Comparison of ENCODE assay signal across 15 cellular contexts in the genomic region with DNA sequence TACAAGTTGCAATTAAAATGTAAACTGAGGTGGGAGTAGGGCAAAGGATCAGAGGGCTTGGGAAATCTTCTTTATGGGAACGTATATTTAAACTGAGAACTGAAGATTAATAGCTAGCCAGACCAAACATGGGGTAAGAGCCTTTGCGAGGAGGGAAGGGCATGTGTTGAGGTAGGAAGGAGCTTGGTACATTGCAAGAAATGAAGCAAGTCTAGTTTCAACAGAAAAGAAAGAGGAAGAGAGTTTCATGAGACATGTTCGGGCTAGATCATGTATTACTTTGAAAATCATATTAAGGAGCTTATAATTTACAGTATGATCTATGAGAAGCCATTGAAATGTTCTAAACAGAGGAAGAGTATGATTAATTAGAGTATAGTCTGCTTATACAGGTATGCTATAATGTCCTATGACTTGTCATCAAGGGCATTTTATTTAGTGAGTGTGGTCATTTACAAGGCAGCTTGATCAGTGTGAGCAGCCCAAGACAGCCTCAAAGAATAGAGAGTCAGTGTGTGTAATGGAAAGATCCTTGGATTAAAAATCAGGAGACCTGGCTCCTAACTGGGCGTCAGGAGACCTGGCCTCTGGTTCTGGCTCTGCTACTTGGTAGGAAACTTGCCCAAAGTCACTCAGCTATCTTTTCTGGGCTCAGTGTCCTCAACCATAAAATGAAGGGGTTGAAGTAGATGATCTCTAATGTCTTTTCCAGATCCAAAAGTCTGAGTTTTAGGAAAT. TPM values are rescaled to one million over a fixed set of nuclear protein-coding genes. Genes with fewer than 3 reads are reported as not detected.
DNase-seq lines count a peak whose midpoint lies in the region; ATAC-seq and TF ChIP-seq lines count a peak whose summit lies in the region.
"Had no signal": no experiment of that assay in that cellular context is flagged by ENCODE, and none has a peak within 500 bp of the region (broad histone marks: within the 10 kb centered on the region; RNA-seq: fewer than 3 reads in every experiment).

No MANE protein-coding gene starts in this region.

- no peaks in the 10 kb centered on the region for H3K9me3 Mint-ChIP-seq in Caco-2 (ENCODE audit: unreplicated experiment)
- H3K9me3 Mint-ChIP-seq: WTC11 had no signal

- intact Hi-C loops in Caco-2 (cut with micrococcal nuclease; ENCODE audit: unreplicated experiment), result no loop called here

- no peaks in the 10 kb centered on the region for H3K27me3 Mint-ChIP-seq in Caco-2 (ENCODE audit: insufficient read depth, unreplicated experiment)
- H3K27me3 Mint-ChIP-seq: progenitor cell of endocrine pancreas had no signal

- peaks cover 39% of the 10 kb centered on the region for H3K4me1 Mint-ChIP-seq in Caco-2 (ENCODE audit: low read depth, unreplicated experiment)

- no peaks in the 10 kb centered on the region for H3K36me3 ChIP-seq in Caco-2 (ENCODE audit: control insufficient read depth, insufficient read depth, low read length)

- H3K36me3 Mint-ChIP-seq in Caco-2 (ENCODE audit: insufficient read depth, unreplicated experiment), result no peaks in the 10 kb centered on the region
- H3K36me3 Mint-ChIP-seq: activated naive CD8-positive, alpha-beta T cell; WTC11 had no signal

- H3K4me3 Mint-ChIP-seq in Caco-2 (ENCODE audit: unreplicated experiment), result no peak overlapping the region
- H3K4me3 Mint-ChIP-seq: activated naive CD8-positive, alpha-beta T cell; WTC11 had no signal

- H3K27ac Mint-ChIP-seq in Caco-2 (ENCODE audit: unreplicated experiment), result peak overlapping the region; percentile 20
- H3K27ac Mint-ChIP-seq: activated naive CD8-positive, alpha-beta T cell; progenitor cell of endocrine pancreas; WTC11 had no signal

- peaks cover 76% of the 10 kb centered on the region for H3K4me1 ChIP-seq in Caco-2

- no peaks in the 10 kb centered on the region for H3K9me3 ChIP-seq in Caco-2
- H3K9me3 ChIP-seq: SK-N-SH had no signal

- CTCF ChIA-PET in Caco-2 (lab: Charles Lee), result no interaction called here

- ATAC-seq in GM19397 (IDR thresholded peaks at IDR 0.05; ENCODE audit: unreplicated experiment) (peak; percentile 39), HG03520 (IDR thresholded peaks at IDR 0.05; ENCODE audit: unreplicated experiment) (peak; percentile 51), HG03521 (IDR thresholded peaks at IDR 0.05; ENCODE audit: unreplicated experiment) (no peak)
- ATAC-seq: WTC11 had no signal

- DNase-seq in Caco-2 (no peak), epithelial cell of esophagus (ENCODE audit: low read depth) (peak; percentile 56), NCI-H748 (lab: John Stamatoyannopoulos, UW; ENCODE audit: unreplicated experiment) (no peak), DMS79 treated with DMSO at 0.1 percent for 48 hours (lab: John Stamatoyannopoulos, UW) (no peak), HPDE6-E6E7 (ENCODE audit: extremely low spot score) (no peak)
- DNase-seq: cerebellar nuclear complex, KBM-7, NCI-H2029 treated with DMSO at 0.1 percent for 48 hours, SK-N-SH had no signal

- TF ChIP-seq CTCF in Caco-2 (IDR thresholded peaks at IDR 0.05; ENCODE audit: insufficient read depth in 1 of 2, low read depth in 1 of 2, low read length in 1 of 2, severe bottlenecking in 1 of 2, unreplicated experiment in 1 of 2) (no peak), epithelial cell of esophagus (IDR thresholded peaks at IDR 0.05; ENCODE audit: insufficient read depth, low read depth, low read length, missing control alignments) (no peak)

- POLR2A ChIA-PET in Caco-2 (lab: Charles Lee), result no interaction called here

- H3K4me3 ChIP-seq in Caco-2 (ENCODE audit: low read depth, low read length) (no peak overlapping the region), epithelial cell of esophagus (ENCODE audit: low read length) (no peak overlapping the region)

- no peaks in the 10 kb centered on the region for H3K27me3 ChIP-seq in Caco-2 (replicated peaks; ENCODE audit: control insufficient read depth, insufficient read depth, low read length)

- no TSS peak for BruUV-seq in Caco-2 (replicated peaks; lab: Mats Ljungman, UMichigan)

RNA-seq across cellular contexts. Expression of a gene that starts 10.9 kb away (rescaled TPM):
- 9.4 and 11.1 TPM in 2 replicates for total RNA-seq in Caco-2 (2022)

RNA-seq across cellular contexts. Expression of a gene that starts 51.7 kb away (rescaled TPM):
- 13.8 and 15.4 TPM in 2 replicates for total RNA-seq in Caco-2 (2022)
